Comparison of ENCODE assay signal across 19 cellular contexts in genomic region chr18:59006461-59007067, GRCh38.
DNase-seq lines count a peak whose midpoint lies in the region; FAIRE-seq and TF ChIP-seq lines count a peak whose summit lies in the region.
"Had no signal": no experiment of that assay in that cellular context is flagged by ENCODE, and none has a peak within 500 bp of the region (broad histone marks: within the 10 kb centered on the region; RNA-seq: fewer than 3 reads in every experiment).

No MANE protein-coding gene starts in this region.

- H3K9me3 ChIP-seq in breast epithelium (no peaks in the 10 kb centered on the region), mammary epithelial cell (replicated peaks; ENCODE audit: insufficient read depth, low read length) (peaks cover 8% of the 10 kb centered on the region), astrocyte (ENCODE audit: insufficient read depth, low read depth, low read length) (no peaks in the 10 kb centered on the region), spleen (peaks cover 0 to 5% (median 0%) of the 10 kb centered on the region in 8 donors)

- peaks cover 16% of the 10 kb centered on the region for H3K4me1 Mint-ChIP-seq in astrocyte (ENCODE audit: low read depth, unreplicated experiment)
- H3K4me1 Mint-ChIP-seq: CD4-positive, CD25-positive, alpha-beta regulatory T cell had no signal

- H3K4me2 ChIP-seq in mammary epithelial cell (ENCODE audit: insufficient read depth, low read depth, low read length) = no peak overlapping the region
- H3K4me2 ChIP-seq in astrocyte (ENCODE audit: low read length) = no peak overlapping the region

- no TSS peak for BruUV-seq in mammary epithelial cell (replicated peaks; lab: Mats Ljungman, UMichigan)

- H3K4me3 ChIP-seq in breast epithelium (no peak overlapping the region), mammary epithelial cell (replicated peaks in 1 of 3; ENCODE audit: insufficient read depth in 1 of 3, low read depth in 2 of 3, low read length in 3 of 3) (no peak overlapping the region), astrocyte (ENCODE audit: insufficient read depth, low read depth, low read length) (no peak overlapping the region), fibroblast of the aortic adventitia (ENCODE audit: low read depth, low read length) (no peak overlapping the region), spleen (no peak overlapping the region)

- H3K9ac ChIP-seq in mammary epithelial cell (ENCODE audit: insufficient read depth, low read length) (no peak overlapping the region), astrocyte (ENCODE audit: low read length) (no peak overlapping the region)

- in situ Hi-C loops in mammary epithelial cell (cut with MboI; ENCODE audit: low sequenced_read_pairs in 2 of 2) = no loop called here

- intact Hi-C loops in breast epithelium (cut with DNase I; ENCODE audit: low total_unique reads) = no loop called here
- intact Hi-C loops in mammary epithelial cell (cut with micrococcal nuclease) = no loop called here
- intact Hi-C loops in spleen (cut with DNase I; ENCODE audit: low total_unique reads) = no loop called here

- no peaks in the 10 kb centered on the region for H4K20me1 ChIP-seq in mammary epithelial cell (ENCODE audit: insufficient read depth, low read length)
- no peaks in the 10 kb centered on the region for H4K20me1 ChIP-seq in astrocyte (ENCODE audit: insufficient read depth, low read length)

- peaks cover 2% of the 10 kb centered on the region for H3K36me3 Mint-ChIP-seq in astrocyte (ENCODE audit: low read depth, unreplicated experiment)
- H3K36me3 Mint-ChIP-seq: CD4-positive, CD25-positive, alpha-beta regulatory T cell had no signal

- H3K9me3 Mint-ChIP-seq in astrocyte (ENCODE audit: unreplicated experiment) = peaks cover 6% of the 10 kb centered on the region
- H3K9me3 Mint-ChIP-seq: activated B cell treated with CpG ODN at 0.5 μM for 24 hours; activated CD8-positive, alpha-beta T cell treated with anti-CD3 and anti-CD28 coated beads for 36 hours; T-helper 2 cell treated with Interferon-gamma antibody and Interleukin-4, amounts not matched to agents 5 μg/mL and 100 μg/mL, for 36 hours had no signal

- H3K27ac Mint-ChIP-seq in astrocyte (ENCODE audit: unreplicated experiment) = peak overlapping the region; percentile 67
- H3K27ac Mint-ChIP-seq: activated B cell treated with CpG ODN at 0.5 μM for 24 hours; activated CD8-positive, alpha-beta T cell treated with anti-CD3 and anti-CD28 coated beads for 36 hours; CD4-positive, CD25-positive, alpha-beta regulatory T cell; T-helper 2 cell treated with Interferon-gamma antibody and Interleukin-4, amounts not matched to agents 5 μg/mL and 100 μg/mL, for 36 hours had no signal

- TF ChIP-seq POLR2A in breast epithelium (IDR thresholded peaks at IDR 0.05) (no peak), spleen (IDR thresholded peaks at IDR 0.05) (no peak)

- H3K36me3 ChIP-seq in breast epithelium = no peaks in the 10 kb centered on the region
- no peaks in the 10 kb centered on the region for H3K36me3 ChIP-seq in mammary epithelial cell (ENCODE audit: insufficient read depth, low read length)
- no peaks in the 10 kb centered on the region for H3K36me3 ChIP-seq in astrocyte (ENCODE audit: insufficient read depth, low read length)
- no peaks in the 10 kb centered on the region for H3K36me3 ChIP-seq in spleen

- CTCF ChIA-PET in mammary epithelial cell (lab: Charles Lee; ENCODE audit: low non-redundant PET) = interaction anchor here (0.6 kb wide), 1 partner anchor 58 kb away, joined by 3 read pairs; no protein-coding TSS in a partner anchor

- peak overlapping the region; percentile 67 to 78 for H3K27ac ChIP-seq in breast epithelium
- H3K27ac ChIP-seq in mammary epithelial cell (ENCODE audit: insufficient read depth, low read depth, low read length) = no peak overlapping the region
- no peak overlapping the region for H3K27ac ChIP-seq in astrocyte (ENCODE audit: low read depth, low read length)
- peak overlapping the region in 5 of 8 donors; percentile 28 to 72 (median 72) for H3K27ac ChIP-seq in spleen
- H3K27ac ChIP-seq: 22Rv1 had no signal

- dilution Hi-C loops in mammary epithelial cell (cut with HindIII; ENCODE audit: low sequenced_read_pairs) = no loop called here

- no peak for DNase-seq in breast epithelium (ENCODE audit: low spot score in 2 of 2)
- no peak for DNase-seq in mammary epithelial cell
- DNase-seq in astrocyte (ENCODE audit: low read depth) = peak; percentile 80
- peak; percentile 61 for DNase-seq in fibroblast of the aortic adventitia (ENCODE audit: low read depth)
- no peak for DNase-seq in spleen
- no peak for DNase-seq in DMS 273 (lab: John Stamatoyannopoulos, UW; ENCODE audit: unreplicated experiment)
- no peak for DNase-seq in stimulated activated CD4-positive, alpha-beta T cell treated with anti-CD3 and anti-CD28 coated beads, Interleukin-12 subunit alpha, Interleukin-12 subunit beta, amount 100 ng/mL, for 4 hours
- DNase-seq in activated gamma-delta T cell (lab: John Stamatoyannopoulos, UW) = no peak
- DNase-seq: activated B cell treated with CpG ODN at 0.5 μM for 24 hours; activated CD8-positive, alpha-beta T cell treated with anti-CD3 and anti-CD28 coated beads for 36 hours; activated T-cell treated with anti-CD3 and anti-CD28 coated beads, Interleukin-2, amount 50 U/mL, for 48 hours; CD4-positive, CD25-positive, alpha-beta regulatory T cell; DND-41; NCI-H1694 treated with DMSO at 0.1 percent for 48 hours; stimulated activated naive CD4-positive, alpha-beta T cell treated with Interleukin-2 at 50 U/mL for 16 hours had no signal

- TF ChIP-seq CTCF in breast epithelium (IDR thresholded peaks at IDR 0.05) (no peak), mammary epithelial cell (conservative IDR thresholded peaks at IDR 0.05 in 1 of 2, IDR thresholded peaks at IDR 0.05 in 1 of 2; ENCODE audit: extremely low read depth in 1 of 2, insufficient read depth in 1 of 2, low read depth in 1 of 2, low read length in 2 of 2) (no peak), astrocyte (IDR thresholded peaks at IDR 0.05; ENCODE audit: insufficient read depth, low read depth, low read length) (no peak), fibroblast of the aortic adventitia (IDR thresholded peaks at IDR 0.05; ENCODE audit: insufficient read depth, low read length) (no peak), spleen (IDR thresholded peaks at IDR 0.05 in 8 of 11, conservative IDR thresholded peaks at IDR 0.05 in 3 of 11) (no peak)

- no peak for FAIRE-seq in astrocyte (lab: Jason Lieb, UNC)
- FAIRE-seq: HepG2 had no signal

- H3K79me2 ChIP-seq in mammary epithelial cell (ENCODE audit: insufficient read depth, low read length) = no peaks in the 10 kb centered on the region
- H3K79me2 ChIP-seq in astrocyte (ENCODE audit: insufficient read depth, low read length) = no peaks in the 10 kb centered on the region

- H3K27me3 ChIP-seq in breast epithelium (no peaks in the 10 kb centered on the region), mammary epithelial cell (ENCODE audit: insufficient read depth, low read length) (no peaks in the 10 kb centered on the region), astrocyte (ENCODE audit: insufficient read depth, low read length) (no peaks in the 10 kb centered on the region), spleen (replicated peaks in 1 of 7) (no peaks in the 10 kb centered on the region)

- H3K4me1 ChIP-seq in breast epithelium (no peaks in the 10 kb centered on the region), mammary epithelial cell (ENCODE audit: insufficient read depth, low read length) (peaks cover 25% of the 10 kb centered on the region), astrocyte (ENCODE audit: insufficient read depth, low read length) (peaks cover 15% of the 10 kb centered on the region), spleen (peaks cover 0 to 20% (median 3%) of the 10 kb centered on the region in 6 donors)

- H2AFZ ChIP-seq in mammary epithelial cell (ENCODE audit: low read depth, low read length) (no peak overlapping the region), astrocyte (ENCODE audit: low read depth, low read length) (no peak overlapping the region)

- no peak overlapping the region for H3K4me3 Mint-ChIP-seq in astrocyte (ENCODE audit: unreplicated experiment)
- H3K4me3 Mint-ChIP-seq: activated B cell treated with CpG ODN at 0.5 μM for 24 hours; activated CD8-positive, alpha-beta T cell treated with anti-CD3 and anti-CD28 coated beads for 36 hours; CD4-positive, CD25-positive, alpha-beta regulatory T cell; nephron; T-helper 2 cell treated with Interferon-gamma antibody and Interleukin-4, amounts not matched to agents 5 μg/mL and 100 μg/mL, for 36 hours had no signal

- no peaks in the 10 kb centered on the region for H3K27me3 Mint-ChIP-seq in astrocyte (ENCODE audit: low read depth, unreplicated experiment)
- H3K27me3 Mint-ChIP-seq: activated B cell treated with CpG ODN at 0.5 μM for 24 hours; CD4-positive, CD25-positive, alpha-beta regulatory T cell had no signal

- 64% methylated on average over 3 of the region's 3 CpGs for WGBS in mammary epithelial cell (ENCODE audit: low coverage, missing lambda C conversion rate)
- 77 to 87% (median 81%) methylated on average over 3 of the region's 3 CpGs for WGBS in spleen, 5 donors

Comparison
In these comparisons a context has a peak if more than half of its experiments do, and no peak if none do; other contexts are left out.
1. H3K27ac ChIP-seq: peak in breast epithelium (2 of 2) and spleen (5 of 8); none in mammary epithelial cell (single experiment) and astrocyte (single experiment).
2. DNase-seq: peak in astrocyte (single experiment) and fibroblast of the aortic adventitia (single experiment); none in breast epithelium (0 of 2), mammary epithelial cell (single experiment), spleen (single experiment), DMS 273 (single experiment), stimulated activated CD4-positive, alpha-beta T cell treated with anti-CD3 and anti-CD28 coated beads, Interleukin-12 subunit alpha, Interleukin-12 subunit beta, amount 100 ng/mL, for 4 hours (single experiment) and activated gamma-delta T cell (single experiment).